In the genomic region with DNA sequence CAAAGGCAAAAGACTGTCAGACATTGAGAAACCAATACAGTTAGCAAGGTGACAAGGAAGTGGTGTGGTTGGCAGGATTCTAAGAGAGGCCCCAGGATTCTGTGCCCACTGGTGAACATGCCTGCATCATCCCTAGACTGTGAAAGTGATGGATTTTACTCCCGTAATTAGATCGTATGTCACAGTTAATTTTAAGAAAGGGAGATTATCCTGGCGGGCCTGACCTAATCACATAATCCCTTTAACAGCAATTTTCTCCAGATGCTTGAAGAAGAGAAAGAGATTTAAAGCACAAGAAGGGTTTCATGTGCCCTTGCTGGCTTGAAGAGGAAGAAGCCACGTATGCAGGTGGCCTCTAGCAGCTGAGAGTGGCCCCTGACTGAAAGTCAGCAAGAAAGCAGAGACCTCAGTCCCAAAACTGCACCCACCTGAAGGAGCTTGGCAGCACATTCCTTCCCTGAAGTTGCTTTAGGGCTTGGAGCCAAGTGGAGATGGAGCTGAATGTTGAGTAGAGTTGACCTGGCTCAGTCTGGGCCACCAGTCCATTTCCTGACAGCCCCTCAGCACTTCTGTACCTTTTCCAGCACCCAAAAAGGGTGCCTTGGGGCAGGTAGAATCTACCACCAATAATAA, we compare ENCODE assay signal across 1 cellular context.
TF ChIP-seq lines count a peak whose summit lies in the region.

No MANE protein-coding gene starts in this region.

TF ChIP-seq in GM23338, 12 proteins besides CTCF, POLR2A, EP300 and RAD21 (continued from another document):
- TF ChIP-seq, protein P1, sequence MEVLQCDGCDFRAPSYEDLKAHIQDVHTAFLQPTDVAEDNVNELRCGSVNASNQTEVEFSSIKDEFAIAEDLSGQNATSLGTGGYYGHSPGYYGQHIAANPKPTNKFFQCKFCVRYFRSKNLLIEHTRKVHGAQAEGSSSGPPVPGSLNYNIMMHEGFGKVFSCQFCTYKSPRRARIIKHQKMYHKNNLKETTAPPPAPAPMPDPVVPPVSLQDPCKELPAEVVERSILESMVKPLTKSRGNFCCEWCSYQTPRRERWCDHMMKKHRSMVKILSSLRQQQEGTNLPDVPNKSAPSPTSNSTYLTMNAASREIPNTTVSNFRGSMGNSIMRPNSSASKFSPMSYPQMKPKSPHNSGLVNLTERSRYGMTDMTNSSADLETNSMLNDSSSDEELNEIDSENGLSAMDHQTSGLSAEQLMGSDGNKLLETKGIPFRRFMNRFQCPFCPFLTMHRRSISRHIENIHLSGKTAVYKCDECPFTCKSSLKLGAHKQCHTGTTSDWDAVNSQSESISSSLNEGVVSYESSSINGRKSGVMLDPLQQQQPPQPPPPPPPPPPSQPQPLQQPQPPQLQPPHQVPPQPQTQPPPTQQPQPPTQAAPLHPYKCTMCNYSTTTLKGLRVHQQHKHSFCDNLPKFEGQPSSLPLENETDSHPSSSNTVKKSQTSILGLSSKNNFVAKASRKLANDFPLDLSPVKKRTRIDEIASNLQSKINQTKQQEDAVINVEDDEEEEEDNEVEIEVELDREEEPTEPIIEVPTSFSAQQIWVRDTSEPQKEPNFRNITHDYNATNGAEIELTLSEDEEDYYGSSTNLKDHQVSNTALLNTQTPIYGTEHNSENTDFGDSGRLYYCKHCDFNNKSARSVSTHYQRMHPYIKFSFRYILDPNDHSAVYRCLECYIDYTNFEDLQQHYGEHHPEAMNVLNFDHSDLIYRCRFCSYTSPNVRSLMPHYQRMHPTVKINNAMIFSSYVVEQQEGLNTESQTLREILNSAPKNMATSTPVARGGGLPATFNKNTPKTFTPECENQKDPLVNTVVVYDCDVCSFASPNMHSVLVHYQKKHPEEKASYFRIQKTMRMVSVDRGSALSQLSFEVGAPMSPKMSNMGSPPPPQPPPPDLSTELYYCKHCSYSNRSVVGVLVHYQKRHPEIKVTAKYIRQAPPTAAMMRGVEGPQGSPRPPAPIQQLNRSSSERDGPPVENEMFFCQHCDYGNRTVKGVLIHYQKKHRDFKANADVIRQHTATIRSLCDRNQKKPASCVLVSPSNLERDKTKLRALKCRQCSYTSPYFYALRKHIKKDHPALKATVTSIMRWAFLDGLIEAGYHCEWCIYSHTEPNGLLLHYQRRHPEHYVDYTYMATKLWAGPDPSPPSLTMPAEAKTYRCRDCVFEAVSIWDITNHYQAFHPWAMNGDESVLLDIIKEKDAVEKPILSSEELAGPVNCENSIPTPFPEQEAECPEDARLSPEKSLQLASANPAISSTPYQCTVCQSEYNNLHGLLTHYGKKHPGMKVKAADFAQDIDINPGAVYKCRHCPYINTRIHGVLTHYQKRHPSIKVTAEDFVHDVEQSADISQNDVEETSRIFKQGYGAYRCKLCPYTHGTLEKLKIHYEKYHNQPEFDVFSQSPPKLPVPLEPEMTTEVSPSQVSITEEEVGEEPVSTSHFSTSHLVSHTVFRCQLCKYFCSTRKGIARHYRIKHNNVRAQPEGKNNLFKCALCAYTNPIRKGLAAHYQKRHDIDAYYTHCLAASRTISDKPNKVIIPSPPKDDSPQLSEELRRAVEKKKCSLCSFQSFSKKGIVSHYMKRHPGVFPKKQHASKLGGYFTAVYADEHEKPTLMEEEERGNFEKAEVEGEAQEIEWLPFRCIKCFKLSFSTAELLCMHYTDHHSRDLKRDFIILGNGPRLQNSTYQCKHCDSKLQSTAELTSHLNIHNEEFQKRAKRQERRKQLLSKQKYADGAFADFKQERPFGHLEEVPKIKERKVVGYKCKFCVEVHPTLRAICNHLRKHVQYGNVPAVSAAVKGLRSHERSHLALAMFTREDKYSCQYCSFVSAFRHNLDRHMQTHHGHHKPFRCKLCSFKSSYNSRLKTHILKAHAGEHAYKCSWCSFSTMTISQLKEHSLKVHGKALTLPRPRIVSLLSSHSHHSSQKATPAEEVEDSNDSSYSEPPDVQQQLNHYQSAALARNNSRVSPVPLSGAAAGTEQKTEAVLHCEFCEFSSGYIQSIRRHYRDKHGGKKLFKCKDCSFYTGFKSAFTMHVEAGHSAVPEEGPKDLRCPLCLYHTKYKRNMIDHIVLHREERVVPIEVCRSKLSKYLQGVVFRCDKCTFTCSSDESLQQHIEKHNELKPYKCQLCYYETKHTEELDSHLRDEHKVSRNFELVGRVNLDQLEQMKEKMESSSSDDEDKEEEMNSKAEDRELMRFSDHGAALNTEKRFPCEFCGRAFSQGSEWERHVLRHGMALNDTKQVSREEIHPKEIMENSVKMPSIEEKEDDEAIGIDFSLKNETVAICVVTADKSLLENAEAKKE (CRISPR knock-in tag; IDR thresholded peaks at IDR 0.05) = no peak
- no peak for TF ChIP-seq JUNB (IDR thresholded peaks at IDR 0.05; ENCODE audit: unreplicated experiment)
